Comparison of ENCODE assay signal across 10 cellular contexts in genomic region chr5:55364537-55365055, GRCh38. TPM values are rescaled to one million over a fixed set of nuclear protein-coding genes. Genes with fewer than 3 reads are reported as not detected.
DNase-seq lines count a peak whose midpoint lies in the region; ATAC-seq and TF ChIP-seq lines count a peak whose summit lies in the region.
"Had no signal": no experiment of that assay in that cellular context is flagged by ENCODE, and none has a peak within 500 bp of the region (broad histone marks: within the 10 kb centered on the region; RNA-seq: fewer than 3 reads in every experiment).

No MANE protein-coding gene starts in this region.

- peak overlapping the region; percentile 19 to 26 for H3K27ac Mint-ChIP-seq in activated naive CD4-positive, alpha-beta T cell treated with anti-CD3 and anti-CD28 coated beads, Interleukin-2, amount 50 U/mL, for 72 hours
- peak overlapping the region; percentile 70 for H3K27ac Mint-ChIP-seq in stimulated activated memory B cell treated with anti-CD40 and anti-IgM and Interleukin-4, amounts not matched to agents 10 μg/mL and 1 μg/mL and 100 μg/mL, for 72 hours

- no peak overlapping the region for H3K27ac ChIP-seq in upper lobe of right lung
- no peak overlapping the region for H3K27ac ChIP-seq in ascending aorta
- H3K27ac ChIP-seq: parathyroid adenoma had no signal

- TF ChIP-seq CTCF in upper lobe of right lung (IDR thresholded peaks at IDR 0.05) (no peak), ascending aorta (IDR thresholded peaks at IDR 0.05) (no peak)

- H3K4me3 Mint-ChIP-seq in stimulated activated memory B cell treated with anti-CD40 and anti-IgM and Interleukin-4, amounts not matched to agents 10 μg/mL and 1 μg/mL and 100 μg/mL, for 72 hours: peak overlapping the region; percentile 13

- peaks cover 12 to 19% of the 10 kb centered on the region in 2 donors for H3K36me3 Mint-ChIP-seq in activated naive CD4-positive, alpha-beta T cell treated with anti-CD3 and anti-CD28 coated beads, Interleukin-2, amount 50 U/mL, for 72 hours
- peaks cover 42% of the 10 kb centered on the region for H3K36me3 Mint-ChIP-seq in stimulated activated memory B cell treated with anti-CD40 and anti-IgM and Interleukin-4, amounts not matched to agents 10 μg/mL and 1 μg/mL and 100 μg/mL, for 72 hours

- no peaks in the 10 kb centered on the region for H3K27me3 ChIP-seq in upper lobe of right lung
- H3K27me3 ChIP-seq in ascending aorta: no peaks in the 10 kb centered on the region

- no peaks in the 10 kb centered on the region for H3K27me3 Mint-ChIP-seq in stimulated activated memory B cell treated with anti-CD40 and anti-IgM and Interleukin-4, amounts not matched to agents 10 μg/mL and 1 μg/mL and 100 μg/mL, for 72 hours

- H3K9me3 ChIP-seq in upper lobe of right lung (no peaks in the 10 kb centered on the region), ascending aorta (no peaks in the 10 kb centered on the region)

- intact Hi-C loops in upper lobe of right lung (cut with DNase I) (no loop called here), ascending aorta (cut with DNase I) (no loop called here)

- peak; percentile 97 to 98 for ATAC-seq in activated naive CD4-positive, alpha-beta T cell treated with anti-CD3 and anti-CD28 coated beads, Interleukin-2, amount 50 U/mL, for 72 hours
- ATAC-seq in GM21717 (IDR thresholded peaks at IDR 0.05; ENCODE audit: unreplicated experiment) (peak; percentile 96), HG03432 (IDR thresholded peaks at IDR 0.05; ENCODE audit: unreplicated experiment) (peak; percentile 98), upper lobe of right lung (no peak)
- peak; percentile 96 for ATAC-seq in stimulated activated memory B cell treated with anti-CD40 and anti-IgM and Interleukin-4, amounts not matched to agents 10 μg/mL and 1 μg/mL and 100 μg/mL, for 72 hours

- DNase-seq in activated naive CD4-positive, alpha-beta T cell treated with anti-CD3 and anti-CD28 coated beads, Interleukin-2, amount 50 U/mL, for 72 hours (ENCODE audit: low spot score in 2 of 2): no peak
- DNase-seq in activated naive CD4-positive, alpha-beta T cell treated with anti-CD3 and anti-CD28 coated beads, Interleukin-2, amount 50 U/mL, for 16 hours: no peak
- no peak for DNase-seq in HK-2 (ENCODE audit: unreplicated experiment)
- DNase-seq in upper lobe of right lung: no peak
- no peak for DNase-seq in ascending aorta (ENCODE audit: low spot score in 2 of 2)
- DNase-seq: NCI-H1048 had no signal

- H3K4me1 ChIP-seq in upper lobe of right lung (no peaks in the 10 kb centered on the region), ascending aorta (no peaks in the 10 kb centered on the region)
- H3K4me1 ChIP-seq: parathyroid adenoma had no signal

- no peaks in the 10 kb centered on the region for H3K9me3 Mint-ChIP-seq in activated naive CD4-positive, alpha-beta T cell treated with anti-CD3 and anti-CD28 coated beads, Interleukin-2, amount 50 U/mL, for 72 hours
- no peaks in the 10 kb centered on the region for H3K9me3 Mint-ChIP-seq in stimulated activated memory B cell treated with anti-CD40 and anti-IgM and Interleukin-4, amounts not matched to agents 10 μg/mL and 1 μg/mL and 100 μg/mL, for 72 hours

- H3K36me3 ChIP-seq in upper lobe of right lung: peaks cover 40% of the 10 kb centered on the region
- H3K36me3 ChIP-seq in ascending aorta: peaks cover 0 to 43% of the 10 kb centered on the region in 2 donors

- H3K4me3 ChIP-seq in upper lobe of right lung (no peak overlapping the region), ascending aorta (no peak overlapping the region)

- H3K4me1 Mint-ChIP-seq in stimulated activated memory B cell treated with anti-CD40 and anti-IgM and Interleukin-4, amounts not matched to agents 10 μg/mL and 1 μg/mL and 100 μg/mL, for 72 hours: peaks cover 21% of the 10 kb centered on the region

RNA-seq across cellular contexts. Expression of gene MTREX, which starts 56.8 kb away (rescaled TPM):
- 10 to 100 TPM; 73.4 to 99.2 TPM for total RNA-seq in activated naive CD4-positive, alpha-beta T cell treated with anti-CD3 and anti-CD28 coated beads, Interleukin-2, amount 50 U/mL, for 72 hours
- total RNA-seq in upper lobe of right lung (67.6 TPM), ascending aorta (17.1 TPM)

RNA-seq across cellular contexts. Expression of gene DHX29, which starts 57.1 kb away (rescaled TPM):
- 10 to 100 TPM; 10.2 to 10.8 TPM for total RNA-seq in activated naive CD4-positive, alpha-beta T cell treated with anti-CD3 and anti-CD28 coated beads, Interleukin-2, amount 50 U/mL, for 72 hours
- total RNA-seq in upper lobe of right lung (20.7 TPM), ascending aorta (11.3 TPM)
